ENCODE assay signal across 32 cellular contexts in the genomic region with DNA sequence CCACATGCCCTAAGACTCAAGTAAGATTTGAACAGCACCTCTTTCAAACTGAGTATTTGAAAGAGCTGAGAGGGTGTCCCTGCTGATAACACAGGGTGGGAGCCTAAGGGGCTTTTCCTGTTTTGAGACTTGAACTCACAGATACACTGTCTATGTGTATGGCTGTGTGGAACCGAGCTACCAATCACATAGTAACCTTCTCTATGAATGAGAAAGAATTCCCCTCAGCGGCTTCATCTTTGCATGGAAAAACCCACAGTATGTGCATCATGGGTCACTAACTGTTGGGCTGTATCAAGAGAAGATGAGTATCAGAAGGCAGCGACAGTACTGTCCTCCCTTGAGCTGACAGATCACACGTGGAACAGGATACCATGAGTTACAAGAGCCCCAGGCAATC.
"Had no signal": no experiment of that assay in that cellular context is flagged by ENCODE, and none has a peak within 500 bp of the region (broad histone marks: within the 10 kb centered on the region; RNA-seq: fewer than 3 reads in every experiment).

No MANE protein-coding gene starts in this region.

- H3K9me3 ChIP-seq: body of pancreas, esophagus squamous epithelium, heart right ventricle had no signal

- H3K4me2 ChIP-seq: hepatocyte had no signal

- H3K4me3 ChIP-seq: body of pancreas, esophagus squamous epithelium, heart right ventricle, hepatocyte had no signal

- H3K9me3 Mint-ChIP-seq: activated CD4-positive, alpha-beta T cell treated with anti-CD3 and anti-CD28 coated beads, Interleukin-2, amount 10 ng/mL, durations not matched to agents 7 days and 5 days; activated CD8-positive, alpha-beta T cell treated with anti-CD3 and anti-CD28 coated beads for 36 hours; activated T-cell treated with anti-CD3 and anti-CD28 coated beads, Interleukin-2, amount 50 U/mL, for 4 hours; activated T-helper 17 cell treated with anti-CD3 and anti-CD28 coated beads, Interleukin-2, amount 50 U/mL, for 72 hours; effector memory CD8-positive, alpha-beta T cell had no signal

- H3K27ac ChIP-seq: body of pancreas, epithelial cell of prostate, esophagus squamous epithelium, heart right ventricle, hepatocyte, VCaP had no signal

- H3K36me3 Mint-ChIP-seq: activated naive CD8-positive, alpha-beta T cell; WTC11 had no signal

- H3K27ac Mint-ChIP-seq: activated CD4-positive, alpha-beta T cell treated with anti-CD3 and anti-CD28 coated beads, Interleukin-2, amount 10 ng/mL, durations not matched to agents 7 days and 5 days; activated CD8-positive, alpha-beta T cell treated with anti-CD3 and anti-CD28 coated beads for 36 hours; activated naive CD8-positive, alpha-beta T cell; activated T-helper 17 cell treated with anti-CD3 and anti-CD28 coated beads, Interleukin-2, amount 50 U/mL, for 72 hours; effector memory CD8-positive, alpha-beta T cell; WTC11 had no signal

- ATAC-seq: activated CD8-positive, alpha-beta T cell treated with anti-CD3 and anti-CD28 coated beads for 36 hours; activated T-cell treated with anti-CD3 and anti-CD28 coated beads, Interleukin-2, amount 50 U/mL, for 4 hours; activated T-helper 17 cell treated with anti-CD3 and anti-CD28 coated beads, Interleukin-2, amount 50 U/mL, for 72 hours; body of pancreas; effector memory CD8-positive, alpha-beta T cell; heart right ventricle; WTC11 had no signal

- H3K4me3 Mint-ChIP-seq: activated CD4-positive, alpha-beta T cell treated with anti-CD3 and anti-CD28 coated beads, Interleukin-2, amount 10 ng/mL, durations not matched to agents 7 days and 5 days; activated CD8-positive, alpha-beta T cell treated with anti-CD3 and anti-CD28 coated beads for 36 hours; activated naive CD8-positive, alpha-beta T cell; activated T-cell treated with anti-CD3 and anti-CD28 coated beads, Interleukin-2, amount 50 U/mL, for 4 hours; activated T-helper 17 cell treated with anti-CD3 and anti-CD28 coated beads, Interleukin-2, amount 50 U/mL, for 72 hours; effector memory CD8-positive, alpha-beta T cell; WTC11 had no signal

- H3K27me3 Mint-ChIP-seq: activated CD4-positive, alpha-beta T cell treated with anti-CD3 and anti-CD28 coated beads, Interleukin-2, amount 10 ng/mL, durations not matched to agents 7 days and 5 days; activated CD8-positive, alpha-beta T cell treated with anti-CD3 and anti-CD28 coated beads for 36 hours; activated naive CD8-positive, alpha-beta T cell; activated T-helper 17 cell treated with anti-CD3 and anti-CD28 coated beads, Interleukin-2, amount 50 U/mL, for 72 hours; effector memory CD8-positive, alpha-beta T cell had no signal

- H3K4me1 ChIP-seq: body of pancreas, esophagus squamous epithelium, heart right ventricle had no signal

- DNase-seq: activated CD4-positive, alpha-beta T cell treated with anti-CD3 and anti-CD28 coated beads for 1 hour; activated CD4-positive, alpha-beta T cell treated with anti-CD3 and anti-CD28 coated beads for 4 hours; activated CD4-positive, alpha-beta T cell treated with anti-CD3 and anti-CD28 coated beads, Interleukin-2, amount 10 ng/mL, durations not matched to agents 7 days and 5 days; activated CD4-positive, alpha-beta T cell treated with anti-CD3 and anti-CD28 coated beads, Interleukin-2, amount 50 U/mL, for 48 hours; activated CD8-positive, alpha-beta memory T cell treated with anti-CD3 and anti-CD28 coated beads for 24 hours; activated CD8-positive, alpha-beta T cell treated with anti-CD3 and anti-CD28 coated beads for 36 hours; activated effector memory CD4-positive, alpha-beta T cell treated with Interleukin-2 at 50 U/mL for 16 hours; activated gamma-delta T cell treated with Interleukin-2 at 50 U/mL for 16 hours; activated naive CD4-positive, alpha-beta T cell treated with anti-CD3 and anti-CD28 coated beads, Interleukin-2, amount 50 U/mL, for 16 hours; activated naive CD4-positive, alpha-beta T cell treated with Interleukin-2 at 50 U/mL for 16 hours; activated T-cell treated with anti-CD3 and anti-CD28 coated beads, Interleukin-2, amount 50 U/mL, for 4 hours; amniotic stem cell; anterior cingulate cortex; body of pancreas; caudate nucleus; cortex of kidney; dermis blood vessel endothelial cell; effector CD4-positive, alpha-beta T cell; effector memory CD8-positive, alpha-beta T cell; esophagus squamous epithelium; glutamatergic neuron; heart right ventricle; T-helper 2 cell had no signal

- H3K27me3 ChIP-seq: body of pancreas, esophagus squamous epithelium, hepatocyte had no signal

- H3K4me1 Mint-ChIP-seq: activated CD4-positive, alpha-beta T cell treated with anti-CD3 and anti-CD28 coated beads, Interleukin-2, amount 10 ng/mL, durations not matched to agents 7 days and 5 days; activated T-helper 17 cell treated with anti-CD3 and anti-CD28 coated beads, Interleukin-2, amount 50 U/mL, for 72 hours; WTC11 had no signal

- H3K36me3 ChIP-seq: esophagus squamous epithelium, heart right ventricle had no signal

- FAIRE-seq: colon, frontal cortex, TTC549 had no signal

- H3K79me2 ChIP-seq: hepatocyte had no signal

- H2AFZ ChIP-seq: hepatocyte had no signal
